Comparison of ENCODE assay signal across 14 cellular contexts in the genomic region with DNA sequence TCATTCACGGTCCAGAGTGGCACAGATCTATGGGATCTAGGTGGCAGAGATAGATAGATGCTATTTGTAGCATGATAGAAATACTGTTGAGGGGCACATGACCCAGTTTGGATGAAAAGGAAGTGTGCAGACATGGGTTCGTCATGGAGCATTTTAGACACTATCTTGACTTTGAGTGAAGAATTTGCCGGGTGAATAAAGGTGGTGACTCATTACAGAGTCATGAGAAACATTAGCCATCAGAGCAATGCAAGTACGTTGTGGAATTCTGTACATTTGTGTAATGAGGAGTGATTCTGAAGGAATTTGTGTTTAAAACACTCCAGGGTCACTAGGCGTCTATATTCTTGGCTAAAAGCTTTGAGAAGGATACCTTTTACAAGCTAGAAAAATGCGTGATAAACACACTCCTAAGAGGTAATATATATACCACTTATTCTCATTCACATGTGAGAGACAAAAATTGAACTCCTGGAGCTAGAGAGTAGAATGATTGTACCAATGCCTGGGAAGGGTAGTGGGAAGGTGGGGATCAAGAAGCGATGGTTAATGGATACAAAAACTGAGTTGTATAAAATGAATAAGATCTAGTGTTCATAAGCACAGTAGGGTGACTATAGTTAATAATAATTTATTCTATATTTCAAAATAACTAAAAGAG.
DNase-seq lines count a peak whose midpoint lies in the region; ATAC-seq and TF ChIP-seq lines count a peak whose summit lies in the region.
"Had no signal": no experiment of that assay in that cellular context is flagged by ENCODE, and none has a peak within 500 bp of the region (broad histone marks: within the 10 kb centered on the region; RNA-seq: fewer than 3 reads in every experiment).

No MANE protein-coding gene starts in this region.

- POLR2A ChIA-PET in AG04449 (lab: Yijun Ruan, JAX): interaction anchor here (1.1 to 1.4 kb wide), 2 partner anchors 70 to 88 kb away, joined by 3 to 6 read pairs; no protein-coding TSS in a partner anchor

- intact Hi-C loops in head of caudate nucleus (cut with DNase I): no loop called here

- H3K4me3 ChIP-seq in AG04449 (ENCODE audit: low read depth, low read length) (no peak overlapping the region), astrocyte of the cerebellum (ENCODE audit: low read depth, low read length) (no peak overlapping the region)
- H3K4me3 ChIP-seq: BLaER1 had no signal

- no peak for ATAC-seq in HG03378 (IDR thresholded peaks at IDR 0.05; ENCODE audit: unreplicated experiment)

- in situ Hi-C loops in astrocyte of the cerebellum (cut with HindIII; ENCODE audit: low sequenced_read_pairs): no loop called here

- CTCF ChIA-PET in AG04449 (lab: Yijun Ruan, JAX): interaction anchor here (1.5 kb wide), 1 partner anchor 363 kb away, joined by 9 read pairs; no protein-coding TSS in a partner anchor

- DNase-seq in AG04449 (ENCODE audit: low read depth, low spot score) (peak; percentile 84), HT-29 (ENCODE audit: low spot score) (peak; percentile 23), astrocyte of the cerebellum (ENCODE audit: low read depth) (peak; percentile 60), iris pigment epithelial cell (ENCODE audit: low read depth) (peak; percentile 97), activated gamma-delta T cell (lab: John Stamatoyannopoulos, UW) (no peak), NCI-H1105 (lab: John Stamatoyannopoulos, UW) (no peak), head of caudate nucleus (no peak)
- DNase-seq: activated CD4-positive, alpha-beta T cell treated with anti-CD3 and anti-CD28 coated beads, Interleukin-2, amount 50 U/mL, for 1 hour; activated naive CD4-positive, alpha-beta T cell treated with Interleukin-2 at 50 U/mL for 16 hours; H7; MV-4-11; NCI-H526 had no signal

- TF ChIP-seq CTCF in AG04449 (IDR thresholded peaks at IDR 0.05; ENCODE audit: insufficient read depth, low read length, missing control alignments) (no peak), astrocyte of the cerebellum (IDR thresholded peaks at IDR 0.05; ENCODE audit: low read depth, low read length, missing control alignments) (no peak)

Comparison
In these comparisons a context has a peak if more than half of its experiments do, and no peak if none do; other contexts are left out.
1. DNase-seq: peak in AG04449 (single experiment), HT-29 (single experiment), astrocyte of the cerebellum (single experiment) and iris pigment epithelial cell (single experiment); none in activated gamma-delta T cell (single experiment), NCI-H1105 (single experiment) and head of caudate nucleus (0 of 42).